8 cellular contexts compared by ENCODE assay signal in the genomic region with DNA sequence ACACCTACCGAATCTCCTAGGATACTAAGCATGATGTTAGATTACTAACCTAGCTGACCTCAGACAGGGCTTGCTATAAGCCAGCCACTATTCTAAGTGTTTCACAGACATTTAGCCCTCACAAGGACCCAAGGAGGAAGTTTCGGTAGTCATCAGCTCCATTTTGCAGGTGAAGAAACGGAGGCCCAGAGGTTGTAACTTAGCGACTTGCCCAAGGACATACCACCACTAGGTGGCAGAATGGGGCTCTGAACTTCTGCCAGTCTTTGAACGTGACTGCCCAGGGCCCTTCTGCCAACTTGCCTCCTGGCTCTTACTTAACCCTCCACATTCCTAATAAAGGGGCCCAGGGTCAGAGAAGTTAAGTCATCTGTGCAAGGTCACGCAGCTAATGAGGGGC.
A peak's percentile ranks its signal among the peaks of the same experiment; 100 is the strongest.
DNase-seq lines count a peak whose midpoint lies in the region; ATAC-seq lines count a peak whose summit lies in the region.

No MANE protein-coding gene starts in this region.

- CTCF ChIA-PET in activated CD4-positive, alpha-beta memory T cell treated with anti-CD3 and anti-CD28 coated beads, Interleukin-2, amount 10 ng/mL, durations not matched to agents 7 days and 5 days (lab: Charles Lee), result interaction anchor here (0.7 to 3.6 kb wide), 12 partner anchors 11 to 284 kb away, joined by 3 to 24 read pairs (median 4); no protein-coding TSS in a partner anchor

- H3K9me3 Mint-ChIP-seq in activated CD4-positive, alpha-beta memory T cell treated with anti-CD3 and anti-CD28 coated beads, Interleukin-2, amount 10 ng/mL, durations not matched to agents 7 days and 5 days, result no peaks in the 10 kb centered on the region

- DNase-seq in 8988T (peak; percentile 18), GDM1 (lab: John Stamatoyannopoulos, UW) (peak; percentile 12), NCI-H2196 (lab: John Stamatoyannopoulos, UW; ENCODE audit: unreplicated experiment) (peak; percentile 29), germinal center (ENCODE audit: low spot score) (peak; percentile 57), amniotic stem cell (lab: John Stamatoyannopoulos, UW) (no peak)
- DNase-seq in activated CD4-positive, alpha-beta memory T cell treated with anti-CD3 and anti-CD28 coated beads, Interleukin-2, amount 10 ng/mL, durations not matched to agents 7 days and 5 days, result peak; percentile 52
- DNase-seq in stimulated activated CD4-positive, alpha-beta T cell treated with anti-CD3 and anti-CD28 coated beads, Interleukin-1b, Interleukin-23, amount 100 ng/mL, for 48 hours, result peak; percentile 50

- no peaks in the 10 kb centered on the region for H3K27me3 Mint-ChIP-seq in activated CD4-positive, alpha-beta memory T cell treated with anti-CD3 and anti-CD28 coated beads, Interleukin-2, amount 10 ng/mL, durations not matched to agents 7 days and 5 days

- H3K36me3 Mint-ChIP-seq in activated CD4-positive, alpha-beta memory T cell treated with anti-CD3 and anti-CD28 coated beads, Interleukin-2, amount 10 ng/mL, durations not matched to agents 7 days and 5 days (ENCODE audit: low read depth), result no peaks in the 10 kb centered on the region

- H3K4me3 Mint-ChIP-seq in activated CD4-positive, alpha-beta memory T cell treated with anti-CD3 and anti-CD28 coated beads, Interleukin-2, amount 10 ng/mL, durations not matched to agents 7 days and 5 days, result no peak overlapping the region

- H3K4me1 Mint-ChIP-seq in activated CD4-positive, alpha-beta memory T cell treated with anti-CD3 and anti-CD28 coated beads, Interleukin-2, amount 10 ng/mL, durations not matched to agents 7 days and 5 days, result no peaks in the 10 kb centered on the region

- H3K27ac Mint-ChIP-seq in activated CD4-positive, alpha-beta memory T cell treated with anti-CD3 and anti-CD28 coated beads, Interleukin-2, amount 10 ng/mL, durations not matched to agents 7 days and 5 days, result no peak overlapping the region

- POLR2A ChIA-PET in activated CD4-positive, alpha-beta memory T cell treated with anti-CD3 and anti-CD28 coated beads, Interleukin-2, amount 10 ng/mL, durations not matched to agents 7 days and 5 days (lab: Charles Lee), result no interaction called here

- no peak for ATAC-seq in HG02884 (IDR thresholded peaks at IDR 0.05; ENCODE audit: unreplicated experiment)
